Comparison of ENCODE assay signal across 1 cellular context in the genomic region with DNA sequence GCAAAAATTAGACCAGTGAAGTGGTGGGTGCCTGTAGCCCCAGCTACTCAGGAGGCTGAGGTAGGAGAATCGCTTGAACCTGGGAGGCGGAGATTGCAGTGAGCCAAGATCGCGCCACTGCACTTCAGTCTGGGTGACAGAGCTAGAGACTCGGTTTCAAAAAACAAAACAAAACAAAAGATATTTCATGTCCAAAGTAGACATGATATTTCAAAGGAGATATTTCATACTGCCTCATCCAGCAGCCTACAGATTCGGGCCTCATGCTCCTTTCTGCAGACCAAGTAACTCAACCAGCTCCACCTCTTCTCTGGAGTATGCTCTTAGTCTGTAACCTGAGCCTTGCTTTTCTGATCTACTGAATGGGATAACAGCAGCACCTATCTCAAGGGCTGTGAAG.
TF ChIP-seq lines count a peak whose summit lies in the region.

No MANE protein-coding gene starts in this region.

TF ChIP-seq in HepG2, 621 proteins besides CTCF, POLR2A, EP300 and RAD21:
- TF ChIP-seq ZMYM3 (CRISPR knock-in tag; IDR thresholded peaks at IDR 0.05) (0 out of 2 replicates have a peak, but pooled peaks have one; percentile 12), ZBTB7B (CRISPR knock-in tag; IDR thresholded peaks at IDR 0.05) (no peak), GPN1 (CRISPR knock-in tag; IDR thresholded peaks at IDR 0.05; ENCODE audit: borderline replicate concordance) (no peak), ZNF629 (CRISPR knock-in tag; conservative IDR thresholded peaks at IDR 0.05) (peak; percentile 77)
